Comparison of ENCODE assay signal across 1 cellular context in the genomic region with DNA sequence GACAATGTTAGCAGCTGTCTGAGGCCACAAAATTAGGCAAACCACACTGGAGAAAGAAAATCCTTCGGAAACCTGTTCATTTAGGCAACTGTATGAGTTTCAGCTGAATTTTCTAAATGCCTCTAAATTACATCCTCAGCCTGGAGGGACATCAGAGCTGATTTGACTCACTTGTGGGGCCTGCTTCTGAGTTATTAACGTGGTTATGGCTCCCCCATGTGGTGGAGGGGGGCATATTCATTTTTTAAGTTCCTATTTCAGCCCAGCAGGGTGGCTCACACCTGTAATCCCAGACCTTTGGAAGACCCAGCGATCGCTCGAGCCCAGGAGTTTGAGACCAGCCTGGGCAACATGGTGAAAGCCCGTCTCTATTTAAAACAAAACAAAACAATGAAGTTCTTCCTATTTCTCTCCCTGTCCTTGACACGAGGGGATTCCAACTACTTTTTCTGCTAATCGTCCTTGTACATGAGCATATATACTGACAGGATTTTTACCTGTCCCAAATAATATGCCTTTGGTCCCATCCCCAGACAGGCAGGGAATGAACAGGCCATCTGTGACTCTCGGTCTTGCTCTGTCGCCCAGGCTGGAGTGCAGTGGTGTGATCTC.
TF ChIP-seq lines count a peak whose summit lies in the region.

No MANE protein-coding gene starts in this region.

TF ChIP-seq in GM23338, 12 proteins besides CTCF, POLR2A, EP300 and RAD21 (continued from another document):
- no peak for TF ChIP-seq REST (IDR thresholded peaks at IDR 0.05; ENCODE audit: unreplicated experiment)
- no peak for TF ChIP-seq EZH2phosphoT487 (IDR thresholded peaks at IDR 0.05; ENCODE audit: unreplicated experiment)
- TF ChIP-seq NANOG (IDR thresholded peaks at IDR 0.05; ENCODE audit: borderline replicate concordance) = no peak
- no peak for TF ChIP-seq CREB1 (CRISPR knock-in tag; IDR thresholded peaks at IDR 0.05; ENCODE audit: low read depth)
- no peak for TF ChIP-seq STAT1 (IDR thresholded peaks at IDR 0.05; ENCODE audit: unreplicated experiment)
- no peak for TF ChIP-seq ETS1 (IDR thresholded peaks at IDR 0.05)
